1 cellular context compared by ENCODE assay signal in genomic region chr6:35484921-35485392, GRCh38.
TF ChIP-seq lines count a peak whose summit lies in the region.

No MANE protein-coding gene starts in this region.

TF ChIP-seq in K562, 482 proteins besides CTCF, POLR2A, EP300 and RAD21:
- TF ChIP-seq EGR1 (conservative IDR thresholded peaks at IDR 0.05): peak; percentile 77
- TF ChIP-seq, protein P1, sequence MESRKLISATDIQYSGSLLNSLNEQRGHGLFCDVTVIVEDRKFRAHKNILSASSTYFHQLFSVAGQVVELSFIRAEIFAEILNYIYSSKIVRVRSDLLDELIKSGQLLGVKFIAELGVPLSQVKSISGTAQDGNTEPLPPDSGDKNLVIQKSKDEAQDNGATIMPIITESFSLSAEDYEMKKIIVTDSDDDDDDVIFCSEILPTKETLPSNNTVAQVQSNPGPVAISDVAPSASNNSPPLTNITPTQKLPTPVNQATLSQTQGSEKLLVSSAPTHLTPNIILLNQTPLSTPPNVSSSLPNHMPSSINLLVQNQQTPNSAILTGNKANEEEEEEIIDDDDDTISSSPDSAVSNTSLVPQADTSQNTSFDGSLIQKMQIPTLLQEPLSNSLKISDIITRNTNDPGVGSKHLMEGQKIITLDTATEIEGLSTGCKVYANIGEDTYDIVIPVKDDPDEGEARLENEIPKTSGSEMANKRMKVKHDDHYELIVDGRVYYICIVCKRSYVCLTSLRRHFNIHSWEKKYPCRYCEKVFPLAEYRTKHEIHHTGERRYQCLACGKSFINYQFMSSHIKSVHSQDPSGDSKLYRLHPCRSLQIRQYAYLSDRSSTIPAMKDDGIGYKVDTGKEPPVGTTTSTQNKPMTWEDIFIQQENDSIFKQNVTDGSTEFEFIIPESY (CRISPR knock-in tag; IDR thresholded peaks at IDR 0.05): peak; percentile 98
- TF ChIP-seq ZNF780A (CRISPR knock-in tag; IDR thresholded peaks at IDR 0.05): no peak
